In the genomic region with DNA sequence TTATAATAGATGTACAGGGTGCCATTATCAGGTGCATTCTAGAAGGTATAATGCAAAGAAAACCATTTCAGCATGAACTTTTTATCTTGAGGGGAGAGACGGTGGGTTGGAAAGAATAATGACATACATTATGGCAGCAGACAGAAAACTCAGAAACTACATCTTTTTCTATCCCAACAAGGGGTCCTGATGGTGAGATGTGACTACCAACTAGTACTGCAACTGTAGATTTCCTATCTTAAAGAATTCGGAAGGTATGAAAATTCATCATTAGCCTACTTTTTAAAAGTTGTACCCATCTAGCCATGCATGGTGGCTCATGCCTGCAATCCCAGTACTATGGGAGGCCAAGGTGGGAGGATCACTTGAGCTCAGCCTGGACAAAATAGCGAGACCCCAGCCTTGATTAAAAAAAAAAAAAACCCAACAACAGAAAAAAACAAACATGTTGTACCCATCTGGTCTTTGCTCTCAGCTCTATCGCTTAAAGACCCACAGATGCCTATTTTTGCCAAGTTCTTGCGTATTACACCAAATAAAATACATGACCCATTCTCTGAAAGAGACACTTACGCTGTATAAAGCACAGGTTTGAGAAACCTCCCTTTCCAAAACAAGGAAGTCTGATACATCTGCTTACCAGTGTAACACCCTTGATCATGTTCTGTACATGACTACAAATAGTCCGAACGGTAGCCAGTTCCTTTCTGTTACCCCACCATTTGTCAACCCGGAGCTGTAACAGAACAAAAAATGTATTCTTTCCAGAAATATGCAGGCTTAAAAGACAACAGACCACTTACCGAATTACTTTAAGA, we compare ENCODE assay signal across 9 cellular contexts. TPM values are rescaled to one million over a fixed set of nuclear protein-coding genes. Genes with fewer than 3 reads are reported as not detected.
DNase-seq lines count a peak whose midpoint lies in the region; ATAC-seq and TF ChIP-seq lines count a peak whose summit lies in the region.
"Had no signal": no experiment of that assay in that cellular context is flagged by ENCODE, and none has a peak within 500 bp of the region (broad histone marks: within the 10 kb centered on the region; RNA-seq: fewer than 3 reads in every experiment).

No MANE protein-coding gene starts in this region.

- no peak for ATAC-seq in GM19328 (IDR thresholded peaks at IDR 0.05; ENCODE audit: unreplicated experiment)

- H3K9me3 ChIP-seq in HAP-1 (no peaks in the 10 kb centered on the region), skeletal muscle tissue (ENCODE audit: control insufficient read depth in 3 of 3, low read length in 3 of 3) (no peaks in the 10 kb centered on the region)

- peaks cover 84% of the 10 kb centered on the region for H3K36me3 ChIP-seq in HAP-1 (replicated peaks)
- peaks cover 30 to 61% (median 57%) of the 10 kb centered on the region in 3 donors for H3K36me3 ChIP-seq in skeletal muscle tissue (ENCODE audit: control insufficient read depth in 3 of 3, insufficient read depth in 3 of 3, low read length in 3 of 3)

- in situ Hi-C loops in HAP-1 (cut with MboI; ENCODE audit: low sequenced_read_pairs): loop anchor here (25.0 kb wide), 1 partner anchor 855 kb away; no protein-coding TSS in a partner anchor

- H3K9ac ChIP-seq in skeletal muscle tissue (ENCODE audit: low read depth in 1 of 3, low read length in 3 of 3): peak overlapping the region; percentile 95 to 100 (median 98)

- H3K27me3 ChIP-seq in HAP-1 (ENCODE audit: low read depth) (no peaks in the 10 kb centered on the region), skeletal muscle tissue (ENCODE audit: control insufficient read depth in 3 of 3, insufficient read depth in 3 of 3, low read length in 3 of 3) (no peaks in the 10 kb centered on the region)

- TF ChIP-seq CTCF in VCaP (conservative IDR thresholded peaks at IDR 0.05) (no peak), foreskin fibroblast (IDR thresholded peaks at IDR 0.05; ENCODE audit: low read depth, low read length) (no peak)

- H3K4me1 ChIP-seq in HAP-1: peaks cover 14% of the 10 kb centered on the region
- H3K4me1 ChIP-seq in skeletal muscle tissue (ENCODE audit: control insufficient read depth in 3 of 3, insufficient read depth in 3 of 3, low read length in 3 of 3): peaks cover 11 to 21% (median 21%) of the 10 kb centered on the region in 3 donors

- no peak for DNase-seq in HAP-1 (ENCODE audit: low spot score in 2 of 2)
- no peak for DNase-seq in foreskin fibroblast
- DNase-seq in OCI-M2 (lab: John Stamatoyannopoulos, UW; ENCODE audit: unreplicated experiment): no peak
- DNase-seq in iPS-NIHi11 (ENCODE audit: low spot score): no peak
- DNase-seq in NCI-H1417 (lab: John Stamatoyannopoulos, UW): no peak
- DNase-seq: SW 1271 had no signal

- H3K4me3 ChIP-seq in HAP-1 (peak overlapping the region; percentile 92), foreskin fibroblast (ENCODE audit: low read depth in 1 of 2, low read length in 2 of 2) (peak overlapping the region; percentile 76 to 95), skeletal muscle tissue (ENCODE audit: low read length in 3 of 3) (peak overlapping the region in 2 of 3 donors; percentile 91 to 99)

- H3K27ac ChIP-seq in VCaP: peak overlapping the region; percentile 93
- H3K27ac ChIP-seq in skeletal muscle tissue (ENCODE audit: low read depth, low read length): peak overlapping the region; percentile 97

RNA-seq across cellular contexts. Expression of a gene that starts 1.6 kb away (rescaled TPM):
- total RNA-seq in skeletal muscle tissue: 5,741 TPM

RNA-seq across cellular contexts. Expression of a gene that starts 1.7 kb away (rescaled TPM):
- total RNA-seq in skeletal muscle tissue: 18.8 TPM

RNA-seq across cellular contexts. Expression of a gene that starts 50.4 kb away (rescaled TPM):
- 1.0 TPM for total RNA-seq in skeletal muscle tissue
